ENCODE assay signal across 8 cellular contexts in the genomic region with DNA sequence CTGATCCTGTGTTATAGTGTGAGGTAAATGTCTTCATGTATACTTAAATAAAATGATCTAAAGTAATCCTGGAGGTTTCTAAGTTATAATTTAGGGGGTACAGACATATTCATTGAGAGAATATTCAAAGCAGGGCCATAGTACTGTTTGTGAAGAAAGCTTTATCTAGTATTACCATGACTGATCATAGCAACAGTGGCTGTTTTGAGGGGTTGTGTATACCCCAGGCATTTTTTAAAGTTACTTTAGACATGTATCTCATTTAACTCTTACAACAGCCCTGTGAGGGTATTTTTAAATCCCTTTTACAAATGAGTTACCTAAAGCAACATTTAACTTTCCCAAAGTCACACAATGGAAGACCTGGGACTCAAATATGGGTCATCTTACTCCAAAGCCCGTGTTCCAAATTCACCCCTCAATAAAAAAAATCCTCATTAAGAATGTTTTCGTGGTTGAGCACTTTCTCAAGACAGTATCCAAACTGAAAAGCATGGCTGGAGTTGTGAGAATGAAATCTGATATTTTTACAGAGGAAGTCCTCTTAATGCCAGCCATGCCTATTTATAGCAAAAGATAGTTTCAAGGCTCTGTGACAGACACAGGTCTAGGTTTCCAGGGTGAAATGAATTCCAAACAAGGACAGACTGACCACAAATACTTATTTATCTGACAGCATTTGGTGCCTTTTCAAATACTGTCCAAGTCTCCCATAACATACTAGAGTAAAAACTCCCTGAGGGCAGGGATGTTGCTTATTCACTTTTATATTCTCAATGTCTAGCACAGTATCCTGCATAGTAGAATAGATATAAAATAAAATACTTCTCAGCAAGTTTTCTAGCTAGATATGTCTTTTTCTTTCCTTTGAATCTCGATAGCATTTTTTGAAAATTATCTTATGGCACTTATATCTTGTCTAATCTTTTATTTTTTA. TPM values are rescaled to one million over a fixed set of nuclear protein-coding genes. Genes with fewer than 3 reads are reported as not detected.
DNase-seq lines count a peak whose midpoint lies in the region; ATAC-seq and TF ChIP-seq lines count a peak whose summit lies in the region.

No MANE protein-coding gene starts in this region.

- TF ChIP-seq EP300 in SK-N-SH (IDR thresholded peaks at IDR 0.05; ENCODE audit: borderline replicate concordance in 1 of 2, low read depth in 1 of 2, low read length in 1 of 2) = no peak
- no peak for TF ChIP-seq EP300 in suprapubic skin (IDR thresholded peaks at IDR 0.05)

- no peaks in the 10 kb centered on the region for H3K9me2 ChIP-seq in SK-N-SH

- CTCF ChIA-PET in SK-N-SH (lab: Yijun Ruan, JAX) = no interaction called here

- H3K4me3 ChIP-seq in SK-N-SH (ENCODE audit: low read depth in 2 of 2, low read length in 1 of 2) (no peak overlapping the region), heart left ventricle (no peak overlapping the region), suprapubic skin (no peak overlapping the region)

- H3K27ac Mint-ChIP-seq in activated CD4-positive, alpha-beta T cell treated with anti-CD3 and anti-CD28 coated beads, Interleukin-2, amount 10 ng/mL, durations not matched to agents 24 days and 14 days = peak overlapping the region; percentile 71

- TF ChIP-seq POLR2A in heart left ventricle (IDR thresholded peaks at IDR 0.05) = no peak
- TF ChIP-seq POLR2A in suprapubic skin (IDR thresholded peaks at IDR 0.05) = no peak

- ATAC-seq in heart left ventricle (peak; percentile 24 to 52 (median 40)), GM18519 (IDR thresholded peaks at IDR 0.05; ENCODE audit: low FRiP score, unreplicated experiment) (no peak), GM21390 (IDR thresholded peaks at IDR 0.05; ENCODE audit: unreplicated experiment) (no peak), GM19351 (IDR thresholded peaks at IDR 0.05; ENCODE audit: unreplicated experiment) (no peak)

- POLR2A ChIA-PET in SK-N-SH (lab: Yijun Ruan, JAX) = no interaction called here

- peaks cover 17% of the 10 kb centered on the region for H3K36me3 Mint-ChIP-seq in activated CD4-positive, alpha-beta T cell treated with anti-CD3 and anti-CD28 coated beads, Interleukin-2, amount 10 ng/mL, durations not matched to agents 24 days and 14 days (ENCODE audit: low read depth)

- H3K27ac ChIP-seq in SK-N-SH (ENCODE audit: low read depth in 2 of 2, low read length in 1 of 2) (peak overlapping the region in 1 of 2 experiments; percentile 92; a peak in 3 of 4 replicates), heart left ventricle (peak overlapping the region; percentile 46 to 99 (median 96)), suprapubic skin (peak overlapping the region; percentile 37)

- no peaks in the 10 kb centered on the region for H3K27me3 Mint-ChIP-seq in activated CD4-positive, alpha-beta T cell treated with anti-CD3 and anti-CD28 coated beads, Interleukin-2, amount 10 ng/mL, durations not matched to agents 24 days and 14 days

- H3K9me3 ChIP-seq in SK-N-SH (no peaks in the 10 kb centered on the region), heart left ventricle (no peaks in the 10 kb centered on the region), suprapubic skin (no peaks in the 10 kb centered on the region)

- DNase-seq in activated CD4-positive, alpha-beta T cell treated with anti-CD3 and anti-CD28 coated beads, Interleukin-2, amount 10 ng/mL, durations not matched to agents 24 days and 14 days = no peak
- DNase-seq in activated CD4-positive, alpha-beta T cell treated with anti-CD3 and anti-CD28 coated beads for 1 hour = no peak
- DNase-seq in SK-N-SH = no peak
- no peak for DNase-seq in heart left ventricle
- DNase-seq in suprapubic skin (ENCODE audit: low spot score in 2 of 2) = no peak

- H3K4me2 ChIP-seq in SK-N-SH = no peak overlapping the region

- H3K4me1 ChIP-seq in SK-N-SH (ENCODE audit: control insufficient read depth in 1 of 2, insufficient read depth in 2 of 2, low read depth in 1 of 2, low read length in 1 of 2) (peaks cover 15 to 44% of the 10 kb centered on the region in 2 experiments; a peak in 3 of 4 replicates), heart left ventricle (peaks cover 23 to 100% (median 91%) of the 10 kb centered on the region in 12 donors), suprapubic skin (peaks cover 66% of the 10 kb centered on the region)

- peaks cover 34% of the 10 kb centered on the region for H3F3A ChIP-seq in SK-N-SH (replicated peaks; ENCODE audit: insufficient read depth)

- peaks cover 47% of the 10 kb centered on the region for H3K79me2 ChIP-seq in SK-N-SH (ENCODE audit: insufficient read depth)

- H2AFZ ChIP-seq in SK-N-SH (ENCODE audit: low read depth) = no peak overlapping the region

- peak overlapping the region; percentile 61 for H3K4me3 Mint-ChIP-seq in activated CD4-positive, alpha-beta T cell treated with anti-CD3 and anti-CD28 coated beads, Interleukin-2, amount 10 ng/mL, durations not matched to agents 24 days and 14 days

- no peak overlapping the region for H3K9ac ChIP-seq in SK-N-SH

- peaks cover 0 to 3% of the 10 kb centered on the region in 2 experiments for H3K36me3 ChIP-seq in SK-N-SH (replicated peaks in 1 of 2; ENCODE audit: control insufficient read depth in 1 of 2, insufficient read depth in 2 of 2, low read length in 1 of 2)
- peaks cover 0 to 29% (median 17%) of the 10 kb centered on the region in 9 donors for H3K36me3 ChIP-seq in heart left ventricle
- H3K36me3 ChIP-seq in suprapubic skin = peaks cover 3% of the 10 kb centered on the region

- intact Hi-C loops in activated CD4-positive, alpha-beta T cell treated with anti-CD3 and anti-CD28 coated beads, Interleukin-2, amount 10 ng/mL, durations not matched to agents 24 days and 14 days (cut with micrococcal nuclease) = loop anchor here (1.0 to 5.0 kb wide), 2 partner anchors 8 to 98 kb away; no protein-coding TSS in a partner anchor
- intact Hi-C loops in heart left ventricle (cut with DNase I) = no loop called here

- TF ChIP-seq RAD21 in SK-N-SH (IDR thresholded peaks at IDR 0.05; ENCODE audit: low read length) = no peak

- H4K20me1 ChIP-seq in SK-N-SH (ENCODE audit: insufficient read depth) = no peaks in the 10 kb centered on the region

- H3K27me3 ChIP-seq in SK-N-SH (ENCODE audit: insufficient read depth) = no peaks in the 10 kb centered on the region
- H3K27me3 ChIP-seq in heart left ventricle = no peaks in the 10 kb centered on the region
- H3K27me3 ChIP-seq in suprapubic skin = no peaks in the 10 kb centered on the region

- no peaks in the 10 kb centered on the region for H3K9me3 Mint-ChIP-seq in activated CD4-positive, alpha-beta T cell treated with anti-CD3 and anti-CD28 coated beads, Interleukin-2, amount 10 ng/mL, durations not matched to agents 24 days and 14 days

- TF ChIP-seq CTCF in SK-N-SH (IDR thresholded peaks at IDR 0.05) (no peak), heart left ventricle (IDR thresholded peaks at IDR 0.05) (no peak), suprapubic skin (IDR thresholded peaks at IDR 0.05) (no peak)

- H3K4me1 Mint-ChIP-seq in activated CD4-positive, alpha-beta T cell treated with anti-CD3 and anti-CD28 coated beads, Interleukin-2, amount 10 ng/mL, durations not matched to agents 24 days and 14 days = peaks cover 49% of the 10 kb centered on the region

- WGBS in SK-N-SH (ENCODE audit: low lambda C conversion rate) = 96% methylated on average over 3 of the region's 3 CpGs
- WGBS in heart left ventricle, 4 donors = 58 to 65% (median 62%) methylated on average over 3 of the region's 3 CpGs
- 75% methylated on average over 3 of the region's 3 CpGs for WGBS in suprapubic skin

TF ChIP-seq in SK-N-SH, 30 proteins besides CTCF, POLR2A, EP300 and RAD21:
- TF ChIP-seq JUND (IDR thresholded peaks at IDR 0.05) (no peak), TCF12 (IDR thresholded peaks at IDR 0.05) (peak; percentile 11; the same call in 1 of the 2 replicates), MEF2A (IDR thresholded peaks at IDR 0.05; ENCODE audit: borderline replicate concordance, low read depth) (peak; percentile 45; the same call in 1 of the 2 replicates)

RNA-seq across cellular contexts. Expression of gene STOM, which starts 10.4 kb away (rescaled TPM):
- total RNA-seq in activated CD4-positive, alpha-beta T cell treated with anti-CD3 and anti-CD28 coated beads, Interleukin-2, amount 10 ng/mL, durations not matched to agents 24 days and 14 days = 48.3 and 50.3 TPM in 2 replicates
- polyA plus RNA-seq in SK-N-SH (2012; rRNA removed) (40.5 and 49.7 TPM in 2 replicates), heart left ventricle (100 to 1,000 TPM; 129 to 148 TPM)
- 55.2 and 55.7 TPM in 2 replicates for polyA plus RNA-seq in SK-N-SH (2012; cell fraction: cytosol; rRNA removed)
- 11.9 and 21.8 TPM in 2 replicates for polyA plus RNA-seq in SK-N-SH (2012; cell fraction: nucleus; rRNA removed)
- total RNA-seq in heart left ventricle (100 to 1,000 TPM; 125 to 239 (median 154) TPM), suprapubic skin (100 to 1,000 TPM; 166 to 238 (median 185) TPM)

Comparison
In these comparisons a context has a peak if more than half of its experiments do, and no peak if none do; other contexts are left out.
1. ATAC-seq: peak in heart left ventricle (4 of 4); none in GM18519 (single experiment), GM21390 (single experiment) and GM19351 (single experiment).